Comparison of ENCODE assay signal across 15 cellular contexts in genomic region chr5:80229902-80230255, GRCh38. TPM values are rescaled to one million over a fixed set of nuclear protein-coding genes. Genes with fewer than 3 reads are reported as not detected.
DNase-seq lines count a peak whose midpoint lies in the region; ATAC-seq, FAIRE-seq and TF ChIP-seq lines count a peak whose summit lies in the region.
"Had no signal": no experiment of that assay in that cellular context is flagged by ENCODE, and none has a peak within 500 bp of the region (broad histone marks: within the 10 kb centered on the region; RNA-seq: fewer than 3 reads in every experiment).

No MANE protein-coding gene starts in this region.

- TF ChIP-seq CTCF in A549 (IDR thresholded peaks at IDR 0.05): no peak
- TF ChIP-seq CTCF in GM23338 (conservative IDR thresholded peaks at IDR 0.05; ENCODE audit: low read depth in 2 of 2): no peak
- TF ChIP-seq CTCF in brain (conservative IDR thresholded peaks at IDR 0.05): no peak
- no peak for TF ChIP-seq CTCF in smooth muscle cell (IDR thresholded peaks at IDR 0.05; ENCODE audit: borderline replicate concordance, insufficient read depth, poor library complexity, severe bottlenecking)

- POLR2A ChIA-PET in A549 (lab: Yijun Ruan, JAX): no interaction called here

- H3K9me3 ChIP-seq in A549 (no peaks in the 10 kb centered on the region), mesodermal cell (ENCODE audit: control insufficient read depth, low read length) (no peaks in the 10 kb centered on the region), smooth muscle cell (replicated peaks; ENCODE audit: low read depth) (no peaks in the 10 kb centered on the region)
- H3K9me3 ChIP-seq: upper lobe of left lung had no signal

- H3K36me3 ChIP-seq in GM23338 (ENCODE audit: insufficient read depth): no peaks in the 10 kb centered on the region
- no peaks in the 10 kb centered on the region for H3K36me3 ChIP-seq in mesodermal cell (ENCODE audit: control insufficient read depth, insufficient read depth, low read length)
- no peaks in the 10 kb centered on the region for H3K36me3 ChIP-seq in smooth muscle cell (ENCODE audit: low read depth)
- H3K36me3 ChIP-seq: upper lobe of left lung had no signal

- H3K4me1 Mint-ChIP-seq in GM23338: peaks cover 38% of the 10 kb centered on the region
- peaks cover 49% of the 10 kb centered on the region for H3K4me1 Mint-ChIP-seq in brain

- H3K27me3 ChIP-seq in GM23338 (ENCODE audit: insufficient read depth) (no peaks in the 10 kb centered on the region), smooth muscle cell (ENCODE audit: low read depth) (no peaks in the 10 kb centered on the region)
- H3K27me3 ChIP-seq: upper lobe of left lung had no signal

- H3K27ac Mint-ChIP-seq in GM23338 (no peak overlapping the region), brain (peak overlapping the region in 3 of 5 experiments; percentile 47 to 88 (median 65))

- no peak for FAIRE-seq in A549 (lab: Jason Lieb, UNC)
- FAIRE-seq: GM12878 had no signal

- no peaks in the 10 kb centered on the region for H3K9me2 ChIP-seq in GM23338 (ENCODE audit: insufficient read depth)

- no peak overlapping the region for H3K4me3 ChIP-seq in A549
- no peak overlapping the region for H3K4me3 ChIP-seq in GM23338
- no peak overlapping the region for H3K4me3 ChIP-seq in mesodermal cell (ENCODE audit: extremely low read depth, insufficient read depth, low read length, poor library complexity, severe bottlenecking)
- no peak overlapping the region for H3K4me3 ChIP-seq in smooth muscle cell
- H3K4me3 ChIP-seq: GM12878, upper lobe of left lung had no signal

- peak overlapping the region; percentile 49 to 68; a peak in 4 of 6 replicates for H3K27ac ChIP-seq in A549
- peak overlapping the region; percentile 21 for H3K27ac ChIP-seq in GM23338 (ENCODE audit: low read depth)
- peak overlapping the region; percentile 45 for H3K27ac ChIP-seq in mesodermal cell (ENCODE audit: low read depth, low read length, severe bottlenecking)
- H3K27ac ChIP-seq in smooth muscle cell (ENCODE audit: low read depth): no peak overlapping the region

- H3K4me1 ChIP-seq in A549 (peaks cover 35% of the 10 kb centered on the region), GM23338 (ENCODE audit: insufficient read depth) (peaks cover 54% of the 10 kb centered on the region), mesodermal cell (ENCODE audit: control insufficient read depth, insufficient read depth, low read length, poor library complexity, severe bottlenecking) (no peaks in the 10 kb centered on the region), smooth muscle cell (ENCODE audit: low read depth) (no peaks in the 10 kb centered on the region)

- H3K4me3 Mint-ChIP-seq in GM23338 (no peak overlapping the region), brain (no peak overlapping the region)

- H4K20me1 ChIP-seq in GM23338 (replicated peaks; ENCODE audit: insufficient read depth): peaks cover 27% of the 10 kb centered on the region; the same call in 1 of the 2 replicates
- peaks cover 42% of the 10 kb centered on the region for H4K20me1 ChIP-seq in smooth muscle cell (ENCODE audit: low read depth)

- DNase-seq in A549 (ENCODE audit: low read depth in 1 of 2, low spot score in 1 of 2) (peak in 1 of 2 experiments; percentile 31), GM23338 (ENCODE audit: low spot score) (peak; percentile 49), smooth muscle cell (lab: John Stamatoyannopoulos, UW; ENCODE audit: unreplicated experiment) (no peak)
- no peak for DNase-seq in effector CD4-positive, alpha-beta T cell
- DNase-seq: activated naive CD4-positive, alpha-beta T cell treated with anti-CD3 and anti-CD28 coated beads, Interleukin-2, amount 50 U/mL, for 16 hours; left ventricle myocardium superior; NCI-H1930; occipital lobe; stimulated activated CD4-positive, alpha-beta T cell treated with anti-CD3 and anti-CD28 coated beads, Interleukin-12 subunit alpha, Interleukin-12 subunit beta, amount 100 ng/mL, for 4 hours had no signal

- no peak for TF ChIP-seq EP300 in A549 (IDR thresholded peaks at IDR 0.05)

- H3K79me2 ChIP-seq in GM23338 (replicated peaks; ENCODE audit: insufficient read depth): peaks cover 98% of the 10 kb centered on the region
- H3K79me2 ChIP-seq in smooth muscle cell (ENCODE audit: low read depth): peaks cover 89% of the 10 kb centered on the region

- H3F3A ChIP-seq in GM23338 (replicated peaks; ENCODE audit: low read depth): 0 out of 2 replicates have a peak, but pooled peaks cover 4% of the 10 kb centered on the region
- no peaks in the 10 kb centered on the region for H3F3A ChIP-seq in smooth muscle cell (ENCODE audit: low read depth)

- ATAC-seq in A549 (peak; percentile 65 to 81; a peak in 5 of 6 replicates), GM23338 (peak; percentile 81), GM21381 (IDR thresholded peaks at IDR 0.05; ENCODE audit: unreplicated experiment) (no peak), GM21515 (IDR thresholded peaks at IDR 0.05; ENCODE audit: unreplicated experiment) (no peak)
- ATAC-seq: GM12878, left ventricle myocardium superior had no signal

- CTCF ChIA-PET in A549 (lab: Yijun Ruan, JAX): interaction anchor here (0.6 kb wide), 1 partner anchor 26 kb away, joined by 3 read pairs; no protein-coding TSS in a partner anchor

- H2AFZ ChIP-seq in GM23338 (no peak overlapping the region), smooth muscle cell (ENCODE audit: low read depth) (no peak overlapping the region)

- 31% methylated on average over 4 of the region's 4 CpGs for WGBS in A549 (ENCODE audit: missing lambda C conversion rate)
- WGBS in mesodermal cell (ENCODE audit: insufficient coverage in 2 of 2), 2 experiments: 80% methylated on average over 1 of the region's 4 CpGs; no CpG with 5 or more reads in 1 of the 2 experiments
- WGBS in smooth muscle cell (ENCODE audit: low lambda C conversion rate): 69% methylated on average over 4 of the region's 4 CpGs

- peaks cover 3% of the 10 kb centered on the region for H3K27me3 Mint-ChIP-seq in GM23338 (ENCODE audit: insufficient read depth, low read depth, poor library complexity)
- H3K27me3 Mint-ChIP-seq in brain: no peaks in the 10 kb centered on the region

- H3K4me2 ChIP-seq in A549 (peak overlapping the region; percentile 68), GM23338 (0 out of 2 replicates have a peak overlapping the region, but pooled peaks have one; percentile 17), smooth muscle cell (no peak overlapping the region)

- H3K9ac ChIP-seq in smooth muscle cell (ENCODE audit: low read depth): no peak overlapping the region

- no peak for TF ChIP-seq POLR2A in A549 (IDR thresholded peaks at IDR 0.05; ENCODE audit: low read length)

- H3K36me3 Mint-ChIP-seq in GM23338 (ENCODE audit: low read depth) (no peaks in the 10 kb centered on the region), brain (peaks cover 24% of the 10 kb centered on the region)

- H3K9me3 Mint-ChIP-seq in GM23338 (no peaks in the 10 kb centered on the region), brain (peaks cover 0 to 4% (median 2%) of the 10 kb centered on the region in 5 experiments)

- no peak for TF ChIP-seq RAD21 in A549 (conservative IDR thresholded peaks at IDR 0.05 in 1 of 2, IDR thresholded peaks at IDR 0.05 in 1 of 2)

TF ChIP-seq in A549, 52 proteins besides CTCF, POLR2A, EP300 and RAD21 (continues in another document):
- no peak for TF ChIP-seq PHF8 (IDR thresholded peaks at IDR 0.05; ENCODE audit: borderline replicate concordance, low read depth)
- TF ChIP-seq KDM1A (IDR thresholded peaks at IDR 0.05; ENCODE audit: low read depth): no peak
- no peak for TF ChIP-seq NFE2L2 (conservative IDR thresholded peaks at IDR 0.05; ENCODE audit: low read length)
- TF ChIP-seq FOSB (CRISPR knock-in tag; IDR thresholded peaks at IDR 0.05): no peak
- no peak for TF ChIP-seq SMC3 (IDR thresholded peaks at IDR 0.05)
- no peak for TF ChIP-seq JUN (IDR thresholded peaks at IDR 0.05)
- TF ChIP-seq CEBPB (IDR thresholded peaks at IDR 0.05): no peak
- no peak for TF ChIP-seq PBX3 (IDR thresholded peaks at IDR 0.05)

TF ChIP-seq in GM23338, 12 proteins besides CTCF, POLR2A, EP300 and RAD21 (continues in another document):
- TF ChIP-seq ZNF114 (CRISPR knock-in tag; IDR thresholded peaks at IDR 0.05) (no peak), CREB1 (CRISPR knock-in tag; IDR thresholded peaks at IDR 0.05; ENCODE audit: low read depth) (no peak), STAT1 (IDR thresholded peaks at IDR 0.05; ENCODE audit: unreplicated experiment) (no peak), JUNB (IDR thresholded peaks at IDR 0.05; ENCODE audit: unreplicated experiment) (no peak), EZH2phosphoT487 (IDR thresholded peaks at IDR 0.05; ENCODE audit: unreplicated experiment) (no peak), ZNF331 (CRISPR knock-in tag; IDR thresholded peaks at IDR 0.05; ENCODE audit: low read depth) (no peak), POLR2AphosphoS5 (IDR thresholded peaks at IDR 0.05; ENCODE audit: low read depth) (no peak), EZH2 (IDR thresholded peaks at IDR 0.05; ENCODE audit: low read depth, unreplicated experiment) (no peak)

RNA-seq across cellular contexts. Expression of gene SERINC5, which starts 26.0 kb away (rescaled TPM):
- polyA plus RNA-seq in A549 (2011; rRNA removed): 13.4 and 16.9 TPM in 2 replicates
- 1.9 and 2.4 TPM in 2 replicates for polyA plus RNA-seq in A549 (2012; cell fraction: cytosol; rRNA removed)
- polyA plus RNA-seq in A549 (2012; cell fraction: nucleus; rRNA removed): 1.7 and 2.2 TPM in 2 replicates
- 5.4 to 7.0 TPM (median 6.7 TPM) in 3 replicates for polyA plus RNA-seq in A549 (2017; fragmentation: RNase III; extraction: RNeasy Plus Mini Kit Qiagen cat#74134 plus additional on column Dnase treatment)
- polyA minus RNA-seq in A549 (2011; rRNA and poly(A)+ RNA removed): 23.8 and 28.3 TPM in 2 replicates
- 101 and 107 TPM in 2 replicates for total RNA-seq in GM23338 (2014; rRNA removed; shearing (Covaris generic))
- 32.3 and 34.0 TPM in 2 replicates for polyA plus RNA-seq in GM23338 (2016; fragmentation: Nextera tagmentation; extraction: Ambion mirVana)
- polyA plus RNA-seq in brain (ENCODE audit: insufficient read depth, low read depth, low replicate concordance): 9.8 TPM
- 33.0 TPM for polyA plus RNA-seq in mesodermal cell (2013, experiment 1 of 2)
- 34.5 TPM for polyA plus RNA-seq in mesodermal cell (2013, experiment 2 of 2)
- total RNA-seq in smooth muscle cell: 37.0 and 39.2 TPM in 2 replicates
- polyA plus RNA-seq in smooth muscle cell: 4.5 and 11.5 TPM in 2 replicates

Comparison
In these comparisons a context has a peak if more than half of its experiments do, and no peak if none do; other contexts are left out.
1. ATAC-seq: peak in A549 (2 of 2) and GM23338 (single experiment); none in GM21381 (single experiment) and GM21515 (single experiment).